8 cellular contexts compared by ENCODE assay signal in genomic region chr4:87092389-87093141, GRCh38.
DNase-seq lines count a peak whose midpoint lies in the region; ATAC-seq and TF ChIP-seq lines count a peak whose summit lies in the region.

No MANE protein-coding gene starts in this region.

- WGBS in suprapubic skin = 32% methylated on average over 4 of the region's 4 CpGs

- no peaks in the 10 kb centered on the region for H3K27me3 Mint-ChIP-seq in activated naive CD8-positive, alpha-beta T cell treated with anti-CD3 and anti-CD28 coated beads, Interleukin-2, amount 50 U/mL, for 24 hours

- TF ChIP-seq POLR2A in suprapubic skin (IDR thresholded peaks at IDR 0.05) = no peak

- H3K4me3 ChIP-seq in BLaER1 (no peak overlapping the region), suprapubic skin (no peak overlapping the region)

- no peak overlapping the region for H3K4me3 Mint-ChIP-seq in activated naive CD8-positive, alpha-beta T cell treated with anti-CD3 and anti-CD28 coated beads, Interleukin-2, amount 50 U/mL, for 24 hours

- peak; percentile 41 for ATAC-seq in GM21367 (IDR thresholded peaks at IDR 0.05; ENCODE audit: unreplicated experiment)
- ATAC-seq in activated naive CD8-positive, alpha-beta T cell treated with anti-CD3 and anti-CD28 coated beads, Interleukin-2, amount 50 U/mL, for 24 hours = no peak

- peaks cover 16% of the 10 kb centered on the region for H3K36me3 Mint-ChIP-seq in activated naive CD8-positive, alpha-beta T cell treated with anti-CD3 and anti-CD28 coated beads, Interleukin-2, amount 50 U/mL, for 24 hours (ENCODE audit: low read depth)

- H3K27ac Mint-ChIP-seq in activated naive CD8-positive, alpha-beta T cell treated with anti-CD3 and anti-CD28 coated beads, Interleukin-2, amount 50 U/mL, for 24 hours = peak overlapping the region; percentile 23

- DNase-seq in NCI-H128 (lab: John Stamatoyannopoulos, UW; ENCODE audit: unreplicated experiment) (peak; percentile 17), hepatic stellate cell (ENCODE audit: low spot score) (peak; percentile 46), suprapubic skin (ENCODE audit: low spot score in 2 of 2) (peak in 1 of 2 donors; percentile 70), NCI-H146 (lab: John Stamatoyannopoulos, UW) (no peak)
- DNase-seq in activated naive CD8-positive, alpha-beta T cell treated with anti-CD3 and anti-CD28 coated beads, Interleukin-2, amount 50 U/mL, for 24 hours = no peak
- no peak for DNase-seq in activated CD4-positive, CD25-positive, alpha-beta regulatory T cell treated with anti-CD3 and anti-CD28 coated beads, Interleukin-2, amount 50 U/mL, for 72 hours

- peaks cover 39% of the 10 kb centered on the region for H3K4me1 ChIP-seq in BLaER1
- peaks cover 44% of the 10 kb centered on the region for H3K4me1 ChIP-seq in suprapubic skin

- no peak overlapping the region for H3K9ac ChIP-seq in BLaER1

- H3K27me3 ChIP-seq in BLaER1 = no peaks in the 10 kb centered on the region
- H3K27me3 ChIP-seq in suprapubic skin = no peaks in the 10 kb centered on the region

- H3K9me3 ChIP-seq in BLaER1 (no peaks in the 10 kb centered on the region), suprapubic skin (no peaks in the 10 kb centered on the region)

- peak overlapping the region; percentile 11; the same call in 1 of the 2 replicates for H3K4me2 ChIP-seq in BLaER1

- no peak for TF ChIP-seq EP300 in suprapubic skin (IDR thresholded peaks at IDR 0.05)

- peaks cover 92% of the 10 kb centered on the region for H4K20me1 ChIP-seq in BLaER1

- H3K27ac ChIP-seq in BLaER1 (no peak overlapping the region), suprapubic skin (peak overlapping the region; percentile 40)

- no peak for TF ChIP-seq CTCF in suprapubic skin (IDR thresholded peaks at IDR 0.05)

- peaks cover 23% of the 10 kb centered on the region for H3K4me1 Mint-ChIP-seq in activated naive CD8-positive, alpha-beta T cell treated with anti-CD3 and anti-CD28 coated beads, Interleukin-2, amount 50 U/mL, for 24 hours

- H3K36me3 ChIP-seq in BLaER1 (peaks cover 87% of the 10 kb centered on the region), suprapubic skin (peaks cover 20% of the 10 kb centered on the region)

- H3K9me3 Mint-ChIP-seq in activated naive CD8-positive, alpha-beta T cell treated with anti-CD3 and anti-CD28 coated beads, Interleukin-2, amount 50 U/mL, for 24 hours = no peaks in the 10 kb centered on the region

Comparison
In these comparisons a context has a peak if more than half of its experiments do, and no peak if none do; other contexts are left out.
1. DNase-seq: peak in NCI-H128 (single experiment) and hepatic stellate cell (single experiment); none in activated naive CD8-positive, alpha-beta T cell treated with anti-CD3 and anti-CD28 coated beads, Interleukin-2, amount 50 U/mL, for 24 hours (single experiment), activated CD4-positive, CD25-positive, alpha-beta regulatory T cell treated with anti-CD3 and anti-CD28 coated beads, Interleukin-2, amount 50 U/mL, for 72 hours (single experiment) and NCI-H146 (single experiment).